15 cellular contexts compared by ENCODE assay signal in the genomic region with DNA sequence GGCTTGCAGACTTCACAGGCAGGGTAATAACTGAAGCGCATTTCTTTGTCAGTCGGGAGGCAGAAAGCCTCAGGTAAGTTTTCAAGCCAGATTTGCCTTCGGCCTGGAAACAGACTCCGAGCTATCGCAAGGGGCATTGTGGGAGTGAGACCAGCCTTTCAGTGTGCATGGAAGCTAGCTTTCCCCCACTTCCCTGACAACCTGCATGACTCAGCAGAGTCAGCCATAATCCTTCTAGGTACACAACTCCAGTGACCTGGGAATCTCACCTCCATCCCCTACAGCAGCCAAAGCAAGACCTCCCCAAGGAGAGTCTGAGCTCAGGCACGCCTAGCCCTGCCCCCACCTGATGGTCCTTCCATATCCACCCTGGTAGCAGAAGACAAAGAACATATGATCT. TPM values are rescaled to one million over a fixed set of nuclear protein-coding genes. Genes with fewer than 3 reads are reported as not detected.
DNase-seq lines count a peak whose midpoint lies in the region; TF ChIP-seq lines count a peak whose summit lies in the region.
"Not testable (repeated sequence)": the region's sequence is repeated elsewhere in the genome, so short reads cannot be mapped to it uniquely, and the experiment has no call there.
"Had no signal": no experiment of that assay in that cellular context is flagged by ENCODE, and none has a peak within 500 bp of the region (broad histone marks: within the 10 kb centered on the region; RNA-seq: fewer than 3 reads in every experiment).

No MANE protein-coding gene starts in this region.

- not testable (repeated sequence) for H3K36me3 Mint-ChIP-seq in H9 (ENCODE audit: insufficient read depth in 1 of 3, low read depth in 3 of 3)

- TF ChIP-seq CTCF in H9 (conservative IDR thresholded peaks at IDR 0.05); mammary epithelial cell (conservative IDR thresholded peaks at IDR 0.05 in 1 of 2, IDR thresholded peaks at IDR 0.05 in 1 of 2; ENCODE audit: extremely low read depth in 1 of 2, insufficient read depth in 1 of 2, low read depth in 1 of 2, low read length in 2 of 2); epithelial cell of esophagus (IDR thresholded peaks at IDR 0.05; ENCODE audit: insufficient read depth, low read depth, low read length, missing control alignments); esophagus squamous epithelium (IDR thresholded peaks at IDR 0.05); prostate gland (IDR thresholded peaks at IDR 0.05): not testable (repeated sequence)

- H2AK5ac ChIP-seq in H9 (ENCODE audit: insufficient read length, low read length); mesendoderm (ENCODE audit: low read length): not testable (repeated sequence)

- not testable (repeated sequence) for H3T11ph ChIP-seq in H9 (ENCODE audit: low read length)

- peak; percentile 9 for DNase-seq in DMS 273 (lab: John Stamatoyannopoulos, UW; ENCODE audit: unreplicated experiment)
- DNase-seq in H9: peak; percentile 27
- DNase-seq in mammary epithelial cell; esophagus squamous epithelium (lab: John Stamatoyannopoulos, UW); prostate gland (ENCODE audit: low spot score): not testable (repeated sequence)
- peak; percentile 14 for DNase-seq in epithelial cell of esophagus (ENCODE audit: low read depth)
- peak; percentile 31 for DNase-seq in mesendoderm

- not testable (repeated sequence) for H4K8ac ChIP-seq in H9 (replicated peaks; ENCODE audit: insufficient read length, low read depth, low read length); mesendoderm (ENCODE audit: low read depth, low read length)

- H2BK12ac ChIP-seq in H9 (ENCODE audit: insufficient read length, low read depth, low read length): not testable (repeated sequence)

- CTCF ChIA-PET in mammary epithelial cell (lab: Charles Lee; ENCODE audit: low non-redundant PET): not testable (repeated sequence)

- dilution Hi-C loops in mammary epithelial cell (cut with HindIII; ENCODE audit: low sequenced_read_pairs): not testable (repeated sequence)

- BruUV-seq in mammary epithelial cell (replicated peaks; lab: Mats Ljungman, UMichigan): not testable (repeated sequence)

- not testable (repeated sequence) for TF ChIP-seq POLR2A in esophagus squamous epithelium (IDR thresholded peaks at IDR 0.05); prostate gland (IDR thresholded peaks at IDR 0.05)

- not testable (repeated sequence) for H3K14ac ChIP-seq in H9 (ENCODE audit: insufficient read depth, low read length)

- not testable (repeated sequence) for H4K20me1 ChIP-seq in H9 (ENCODE audit: control insufficient read depth, insufficient read depth, insufficient read length); mammary epithelial cell (ENCODE audit: insufficient read depth, low read length)

- H3K4me1 Mint-ChIP-seq in H9: peaks cover 12 to 19% of the 10 kb centered on the region in 2 experiments

- H3K18ac ChIP-seq in H9 (ENCODE audit: insufficient read length, low read depth, low read length): not testable (repeated sequence)
- H3K18ac ChIP-seq in mesendoderm (ENCODE audit: low read length): peak overlapping the region; percentile 25

- H3K9ac ChIP-seq in H9 (ENCODE audit: extremely low read depth, insufficient read length, low read length); mammary epithelial cell (ENCODE audit: insufficient read depth, low read length); mesendoderm (ENCODE audit: low read length): not testable (repeated sequence)

- not testable (repeated sequence) for H3K4me3 ChIP-seq in mammary epithelial cell (replicated peaks in 1 of 3; ENCODE audit: insufficient read depth in 1 of 3, low read depth in 2 of 3, low read length in 3 of 3); epithelial cell of esophagus (ENCODE audit: low read length); esophagus squamous epithelium; mesendoderm (ENCODE audit: low read length); prostate gland

- H2BK15ac ChIP-seq in H9 (ENCODE audit: low read depth, low read length); mesendoderm (replicated peaks; ENCODE audit: low read depth): not testable (repeated sequence)

- not testable (repeated sequence) for H2BK5ac ChIP-seq in H9 (ENCODE audit: insufficient read length, low read length); mesendoderm (ENCODE audit: low read length)

- not testable (repeated sequence) for H3K4me3 Mint-ChIP-seq in H9

- not testable (repeated sequence) for H3K4me2 ChIP-seq in H9 (ENCODE audit: insufficient read depth, insufficient read length, low read length); mammary epithelial cell (ENCODE audit: insufficient read depth, low read depth, low read length); mesendoderm (ENCODE audit: low read length)

- not testable (repeated sequence) for H3K27me3 ChIP-seq in H9 (ENCODE audit: insufficient read depth, low read length); mammary epithelial cell (ENCODE audit: insufficient read depth, low read length); esophagus squamous epithelium; mesendoderm (ENCODE audit: insufficient read depth, low read length, poor library complexity); prostate gland (replicated peaks; ENCODE audit: insufficient read depth)

- whole genome bisulfite sequencing in H9 (ENCODE audit: extremely low coverage, insufficient read length, low lambda C conversion rate): no CpG with 5 or more reads among the region's 6 CpGs
- WGBS in mammary epithelial cell (ENCODE audit: low coverage, missing lambda C conversion rate): 83% methylated on average over 6 of the region's 6 CpGs
- 55 to 73% methylated on average over 3 to 4 of the region's 6 CpGs for WGBS in esophagus squamous epithelium, 2 donors
- no CpG with 5 or more reads among the region's 6 CpGs for WGBS in mesendoderm (ENCODE audit: extremely low coverage, insufficient coverage, low lambda C conversion rate)
- 48% methylated on average over 6 of the region's 6 CpGs for WGBS in prostate gland

- intact Hi-C loops in mammary epithelial cell (cut with micrococcal nuclease); esophagus squamous epithelium (cut with DNase I); prostate gland (cut with DNase I): not testable (repeated sequence)

- peak overlapping the region in 1 of 3 experiments; percentile 15; a peak in 2 of 7 replicates for H3K27ac Mint-ChIP-seq in H9

- H3K4ac ChIP-seq in H9 (ENCODE audit: low read depth, low read length); mesendoderm (ENCODE audit: low read depth, low read length): not testable (repeated sequence)

- not testable (repeated sequence) for H3K4me1 ChIP-seq in H9 (ENCODE audit: insufficient read depth, low read length); mammary epithelial cell (ENCODE audit: insufficient read depth, low read length); mesendoderm (ENCODE audit: control insufficient read depth, low read depth, low read length); prostate gland (replicated peaks)
- H3K4me1 ChIP-seq in esophagus squamous epithelium: peaks cover 0 to 31% (median 0%) of the 10 kb centered on the region in 3 donors

- H2AFZ ChIP-seq in H9 (ENCODE audit: low read length): not testable (repeated sequence)
- peak overlapping the region; percentile 49 for H2AFZ ChIP-seq in mammary epithelial cell (ENCODE audit: low read depth, low read length)

- H3K9me3 ChIP-seq in H9 (ENCODE audit: control insufficient read depth, low read depth, low read length); mammary epithelial cell (replicated peaks; ENCODE audit: insufficient read depth, low read length); esophagus squamous epithelium; prostate gland: not testable (repeated sequence)

- not testable (repeated sequence) for H3K36me3 ChIP-seq in mammary epithelial cell (ENCODE audit: insufficient read depth, low read length); esophagus squamous epithelium; mesendoderm (ENCODE audit: control insufficient read depth, insufficient read depth, low read length); prostate gland

- H3K56ac ChIP-seq in H9 (ENCODE audit: insufficient read length, low read depth, low read length): not testable (repeated sequence)
- peak overlapping the region; percentile 25 for H3K56ac ChIP-seq in mesendoderm (ENCODE audit: low read length)

- not testable (repeated sequence) for H3K9me3 Mint-ChIP-seq in H9

- H4K5ac ChIP-seq in H9 (ENCODE audit: insufficient read length, low read depth, low read length); mesendoderm (ENCODE audit: low read length): not testable (repeated sequence)

- H3K27ac ChIP-seq in H9 (ENCODE audit: insufficient read length, low read depth, low read length); mammary epithelial cell (ENCODE audit: insufficient read depth, low read depth, low read length): not testable (repeated sequence)
- H3K27ac ChIP-seq in esophagus squamous epithelium (peak overlapping the region; percentile 25 to 69 (median 59)), mesendoderm (ENCODE audit: low read depth, low read length) (peak overlapping the region; percentile 36), prostate gland (peak overlapping the region; percentile 2 to 10)

- not testable (repeated sequence) for H3K79me2 ChIP-seq in H9 (ENCODE audit: insufficient read depth, low read length); mammary epithelial cell (ENCODE audit: insufficient read depth, low read length); mesendoderm (ENCODE audit: control insufficient read depth, insufficient read depth, low read length)

- not testable (repeated sequence) for H3K79me1 ChIP-seq in H9 (ENCODE audit: insufficient read depth, low read depth, low read length, poor library complexity, severe bottlenecking); mesendoderm (ENCODE audit: low read length)

- H3K23me2 ChIP-seq in H9 (ENCODE audit: insufficient read length, low read depth, low read length, poor library complexity, severe bottlenecking): not testable (repeated sequence)

- not testable (repeated sequence) for H2BK120ac ChIP-seq in H9 (ENCODE audit: low read depth, low read length, poor library complexity, severe bottlenecking); mesendoderm (ENCODE audit: low read depth, low read length)

- not testable (repeated sequence) for H4K91ac ChIP-seq in H9 (ENCODE audit: insufficient read length, low read depth, low read length)

- H3K23ac ChIP-seq in H9 (ENCODE audit: insufficient read length, low read depth, low read length); mesendoderm (ENCODE audit: low read length): not testable (repeated sequence)

- not testable (repeated sequence) for H2BK20ac ChIP-seq in H9 (ENCODE audit: low read depth, low read length, poor library complexity, severe bottlenecking)

- in situ Hi-C loops in mammary epithelial cell (cut with MboI; ENCODE audit: low sequenced_read_pairs in 2 of 2): not testable (repeated sequence)

- H3K27me3 Mint-ChIP-seq in H9 (ENCODE audit: low read depth): not testable (repeated sequence)

RNA-seq across cellular contexts. Expression of gene DEFB108B, which starts 9.7 kb away (rescaled TPM):
- total RNA-seq in H9 (2021): not detected in 2 replicates
- not detected for total RNA-seq in mammary epithelial cell
- polyA plus RNA-seq in mammary epithelial cell: not detected
- polyA minus RNA-seq in mammary epithelial cell: not detected
- total RNA-seq in esophagus squamous epithelium: not detected
- polyA plus RNA-seq in mesendoderm (2013, experiment 1 of 2): not detected
- not detected for polyA plus RNA-seq in mesendoderm (2013, experiment 2 of 2)
- not detected for total RNA-seq in prostate gland
- total RNA-seq: A673; Calu3; CD4-positive, alpha-beta memory T cell; GM23248; H7 had no signal
- polyA plus RNA-seq: AG04450; CD14-positive monocyte; CD4-positive, alpha-beta memory T cell; GM23248; IgD-negative memory B cell had no signal

RNA-seq across cellular contexts. Expression of gene DEFB131B, which starts 35.5 kb away (rescaled TPM):
- total RNA-seq in H9 (2021) (not detected in 2 replicates), mammary epithelial cell (not detected), esophagus squamous epithelium (not detected), prostate gland (not detected)
- not detected for polyA plus RNA-seq in mammary epithelial cell
- not detected for polyA minus RNA-seq in mammary epithelial cell
- polyA plus RNA-seq in mesendoderm (2013, experiment 1 of 2): not detected
- not detected for polyA plus RNA-seq in mesendoderm (2013, experiment 2 of 2)
- total RNA-seq: A673; Calu3; CD4-positive, alpha-beta memory T cell; GM23248; H7 had no signal
- polyA plus RNA-seq: AG04450; CD14-positive monocyte; CD4-positive, alpha-beta memory T cell; GM23248; IgD-negative memory B cell had no signal
